Comparison of ENCODE assay signal across 8 cellular contexts in the genomic region with DNA sequence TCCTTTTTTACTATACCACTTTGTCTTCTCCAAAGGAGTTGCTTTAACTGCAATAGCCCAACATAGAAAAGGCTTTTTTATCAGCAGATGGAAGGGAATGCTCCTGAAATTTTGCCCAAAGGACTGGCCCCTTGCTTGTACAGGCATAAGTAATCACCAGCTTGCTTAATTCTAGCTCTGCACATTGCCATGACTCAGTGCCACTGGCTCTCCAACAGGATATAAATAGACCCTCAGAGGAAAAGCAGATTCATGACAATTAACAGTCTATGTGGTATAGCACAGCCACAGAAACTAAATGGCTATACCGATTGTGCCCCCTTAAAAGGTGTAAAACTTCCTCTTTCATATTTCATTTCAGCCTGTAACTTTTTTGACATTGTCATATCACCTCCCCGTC.
DNase-seq lines count a peak whose midpoint lies in the region; ATAC-seq, FAIRE-seq and TF ChIP-seq lines count a peak whose summit lies in the region.
"Had no signal": no experiment of that assay in that cellular context is flagged by ENCODE, and none has a peak within 500 bp of the region (broad histone marks: within the 10 kb centered on the region; RNA-seq: fewer than 3 reads in every experiment).

No MANE protein-coding gene starts in this region.

- H3K27ac Mint-ChIP-seq in stimulated activated naive B cell treated with anti-CD40 and anti-IgM and Interleukin-4, amounts not matched to agents 10 μg/mL and 1 μg/mL and 100 μg/mL, for 72 hours = no peak overlapping the region

- no peaks in the 10 kb centered on the region for H3K9me3 Mint-ChIP-seq in stimulated activated naive B cell treated with anti-CD40 and anti-IgM and Interleukin-4, amounts not matched to agents 10 μg/mL and 1 μg/mL and 100 μg/mL, for 72 hours

- peaks cover 9% of the 10 kb centered on the region in 2 donors for H3K27me3 Mint-ChIP-seq in stimulated activated naive B cell treated with anti-CD40 and anti-IgM and Interleukin-4, amounts not matched to agents 10 μg/mL and 1 μg/mL and 100 μg/mL, for 72 hours

- H3K4me3 ChIP-seq in bronchial epithelial cell (ENCODE audit: low read depth, low read length) = no peak overlapping the region

- no peaks in the 10 kb centered on the region for H3K27me3 ChIP-seq in bronchial epithelial cell (ENCODE audit: control insufficient read depth, insufficient read depth, low read length)

- DNase-seq in bronchial epithelial cell (ENCODE audit: low read depth) (peak; percentile 63), GOT3 (lab: John Stamatoyannopoulos, UW) (no peak), DMS153 treated with DMSO at 0.1 percent for 48 hours (lab: John Stamatoyannopoulos, UW; ENCODE audit: unreplicated experiment) (no peak), NCI-H748 treated with DMSO at 0.1 percent for 48 hours (lab: John Stamatoyannopoulos, UW) (no peak)
- peak; percentile 10 for DNase-seq in stimulated activated naive B cell treated with anti-CD40 and anti-IgM and Interleukin-4, amounts not matched to agents 10 μg/mL and 1 μg/mL and 100 μg/mL, for 72 hours
- DNase-seq: SW 1271 had no signal

- no peaks in the 10 kb centered on the region for H3K36me3 ChIP-seq in bronchial epithelial cell (ENCODE audit: control insufficient read depth, insufficient read depth, low read length)

- no peaks in the 10 kb centered on the region for H3K36me3 Mint-ChIP-seq in stimulated activated naive B cell treated with anti-CD40 and anti-IgM and Interleukin-4, amounts not matched to agents 10 μg/mL and 1 μg/mL and 100 μg/mL, for 72 hours

- peak; percentile 88 for ATAC-seq in GM19452 (IDR thresholded peaks at IDR 0.05; ENCODE audit: unreplicated experiment)
- peak; percentile 96 for ATAC-seq in HG03378 (IDR thresholded peaks at IDR 0.05; ENCODE audit: unreplicated experiment)
- peak; percentile 95 to 96 for ATAC-seq in stimulated activated naive B cell treated with anti-CD40 and anti-IgM and Interleukin-4, amounts not matched to agents 10 μg/mL and 1 μg/mL and 100 μg/mL, for 72 hours (replicated peaks)

- peak overlapping the region in 1 of 2 donors; percentile 9 for H3K4me3 Mint-ChIP-seq in stimulated activated naive B cell treated with anti-CD40 and anti-IgM and Interleukin-4, amounts not matched to agents 10 μg/mL and 1 μg/mL and 100 μg/mL, for 72 hours

- TF ChIP-seq CTCF in bronchial epithelial cell (IDR thresholded peaks at IDR 0.05; ENCODE audit: insufficient read depth, low read length, severe bottlenecking) = no peak

- H3K4me1 Mint-ChIP-seq in stimulated activated naive B cell treated with anti-CD40 and anti-IgM and Interleukin-4, amounts not matched to agents 10 μg/mL and 1 μg/mL and 100 μg/mL, for 72 hours = peaks cover 19 to 35% of the 10 kb centered on the region in 2 donors

- no peak for FAIRE-seq in bronchial epithelial cell (lab: Jason Lieb, UNC)

Comparison
In these comparisons a context has a peak if more than half of its experiments do, and no peak if none do; other contexts are left out.
1. DNase-seq: peak in bronchial epithelial cell (single experiment) and stimulated activated naive B cell treated with anti-CD40 and anti-IgM and Interleukin-4, amounts not matched to agents 10 μg/mL and 1 μg/mL and 100 μg/mL, for 72 hours (single experiment); none in GOT3 (single experiment), DMS153 treated with DMSO at 0.1 percent for 48 hours (single experiment) and NCI-H748 treated with DMSO at 0.1 percent for 48 hours (single experiment).
2. Peak in every context shown above with its lines, with median percentiles within 50 percentile points of each other: ATAC-seq.